Comparison of ENCODE assay signal across 9 cellular contexts in genomic region chr1:184792450-184792969, GRCh38. TPM values are rescaled to one million over a fixed set of nuclear protein-coding genes. Genes with fewer than 3 reads are reported as not detected.
DNase-seq lines count a peak whose midpoint lies in the region; ATAC-seq, FAIRE-seq and TF ChIP-seq lines count a peak whose summit lies in the region.
"Had no signal": no experiment of that assay in that cellular context is flagged by ENCODE, and none has a peak within 500 bp of the region (broad histone marks: within the 10 kb centered on the region; RNA-seq: fewer than 3 reads in every experiment).

No MANE protein-coding gene starts in this region.

- FAIRE-seq in kidney (lab: Jason Lieb, UNC), result no peak

- DNase-seq in ELR (ENCODE audit: low read depth) (peak; percentile 100), MV-4-11 (lab: John Stamatoyannopoulos, UW) (peak; percentile 98), astrocyte of the hippocampus (ENCODE audit: low read depth, low spot score) (peak; percentile 88), kidney (peak; percentile 76), HAP-1 (ENCODE audit: low spot score in 2 of 2) (no peak), NCI-H1694 treated with DMSO at 0.1 percent for 48 hours (lab: John Stamatoyannopoulos, UW) (no peak), NCI-H82 treated with DMSO at 0.1 percent for 48 hours (lab: John Stamatoyannopoulos, UW; ENCODE audit: unreplicated experiment) (no peak)
- no peak for DNase-seq in stimulated activated naive CD8-positive, alpha-beta T cell treated with anti-CD3 and anti-CD28 coated beads, Interleukin-15, amount 100 ng/mL, for 72 hours

- H3K4me3 ChIP-seq in kidney (ENCODE audit: low read length in 2 of 2) (no peak overlapping the region), HAP-1 (no peak overlapping the region)
- H3K4me3 ChIP-seq: ovary had no signal

- H3K9me3 Mint-ChIP-seq in stimulated activated naive CD8-positive, alpha-beta T cell treated with anti-CD3 and anti-CD28 coated beads, Interleukin-15, amount 100 ng/mL, for 72 hours, result peaks cover 0 to 4% of the 10 kb centered on the region in 2 donors

- H3K27me3 Mint-ChIP-seq in stimulated activated naive CD8-positive, alpha-beta T cell treated with anti-CD3 and anti-CD28 coated beads, Interleukin-15, amount 100 ng/mL, for 72 hours, result no peaks in the 10 kb centered on the region

- in situ Hi-C loops in HAP-1 (cut with MboI; ENCODE audit: low sequenced_read_pairs), result no loop called here

- peak overlapping the region in 1 of 2 donors; percentile 20 for H3K4me3 Mint-ChIP-seq in stimulated activated naive CD8-positive, alpha-beta T cell treated with anti-CD3 and anti-CD28 coated beads, Interleukin-15, amount 100 ng/mL, for 72 hours

- intact Hi-C loops in kidney (cut with DNase I), result no loop called here

- H3K4me1 ChIP-seq in kidney (ENCODE audit: control insufficient read depth in 1 of 2, insufficient read depth in 1 of 2, low read depth in 1 of 2, low read length in 2 of 2), result peaks cover 3 to 12% of the 10 kb centered on the region in 2 donors
- H3K4me1 ChIP-seq in HAP-1, result no peaks in the 10 kb centered on the region; the same call in 1 of the 2 replicates

- peak; percentile 81 for ATAC-seq in stimulated activated naive CD8-positive, alpha-beta T cell treated with anti-CD3 and anti-CD28 coated beads, Interleukin-15, amount 100 ng/mL, for 72 hours

- peak overlapping the region; percentile 47 to 86 for H3K27ac Mint-ChIP-seq in stimulated activated naive CD8-positive, alpha-beta T cell treated with anti-CD3 and anti-CD28 coated beads, Interleukin-15, amount 100 ng/mL, for 72 hours

- H3K36me3 ChIP-seq in kidney (ENCODE audit: control insufficient read depth in 1 of 2, insufficient read depth in 2 of 2, low read length in 2 of 2) (no peaks in the 10 kb centered on the region), HAP-1 (replicated peaks) (no peaks in the 10 kb centered on the region)
- H3K36me3 ChIP-seq: ovary had no signal

- H3K9ac ChIP-seq in kidney (ENCODE audit: low read length in 2 of 2), result no peak overlapping the region

- no peaks in the 10 kb centered on the region for H3K27me3 ChIP-seq in HAP-1 (ENCODE audit: low read depth)
- H3K27me3 ChIP-seq: ovary had no signal

- H3K9me3 ChIP-seq in kidney (ENCODE audit: control insufficient read depth in 1 of 2, low read length in 2 of 2) (no peaks in the 10 kb centered on the region), HAP-1 (no peaks in the 10 kb centered on the region)
- H3K9me3 ChIP-seq: ovary had no signal

- peaks cover 16% of the 10 kb centered on the region for H3K4me1 Mint-ChIP-seq in stimulated activated naive CD8-positive, alpha-beta T cell treated with anti-CD3 and anti-CD28 coated beads, Interleukin-15, amount 100 ng/mL, for 72 hours

- no peak for TF ChIP-seq CTCF in kidney (IDR thresholded peaks at IDR 0.05; ENCODE audit: borderline replicate concordance, extremely low read depth, insufficient read depth)

- H3K27ac ChIP-seq in kidney (ENCODE audit: low read depth in 2 of 2, low read length in 2 of 2), result peak overlapping the region in 1 of 2 donors; percentile 41
- H3K27ac ChIP-seq: ovary had no signal

RNA-seq across cellular contexts. Expression of gene EDEM3, which starts 37.9 kb away (rescaled TPM):
- 31.7 TPM for total RNA-seq in kidney
- polyA plus RNA-seq in kidney (ENCODE audit: insufficient read depth, low read depth, low replicate concordance), result 9.1 TPM

Comparison
In these comparisons a context has a peak if more than half of its experiments do, and no peak if none do; other contexts are left out.
1. DNase-seq: peak in ELR (single experiment), MV-4-11 (single experiment), astrocyte of the hippocampus (single experiment) and kidney (single experiment); none in stimulated activated naive CD8-positive, alpha-beta T cell treated with anti-CD3 and anti-CD28 coated beads, Interleukin-15, amount 100 ng/mL, for 72 hours (0 of 2), HAP-1 (0 of 2), NCI-H1694 treated with DMSO at 0.1 percent for 48 hours (single experiment) and NCI-H82 treated with DMSO at 0.1 percent for 48 hours (single experiment).